8 cellular contexts compared by ENCODE assay signal in the genomic region with DNA sequence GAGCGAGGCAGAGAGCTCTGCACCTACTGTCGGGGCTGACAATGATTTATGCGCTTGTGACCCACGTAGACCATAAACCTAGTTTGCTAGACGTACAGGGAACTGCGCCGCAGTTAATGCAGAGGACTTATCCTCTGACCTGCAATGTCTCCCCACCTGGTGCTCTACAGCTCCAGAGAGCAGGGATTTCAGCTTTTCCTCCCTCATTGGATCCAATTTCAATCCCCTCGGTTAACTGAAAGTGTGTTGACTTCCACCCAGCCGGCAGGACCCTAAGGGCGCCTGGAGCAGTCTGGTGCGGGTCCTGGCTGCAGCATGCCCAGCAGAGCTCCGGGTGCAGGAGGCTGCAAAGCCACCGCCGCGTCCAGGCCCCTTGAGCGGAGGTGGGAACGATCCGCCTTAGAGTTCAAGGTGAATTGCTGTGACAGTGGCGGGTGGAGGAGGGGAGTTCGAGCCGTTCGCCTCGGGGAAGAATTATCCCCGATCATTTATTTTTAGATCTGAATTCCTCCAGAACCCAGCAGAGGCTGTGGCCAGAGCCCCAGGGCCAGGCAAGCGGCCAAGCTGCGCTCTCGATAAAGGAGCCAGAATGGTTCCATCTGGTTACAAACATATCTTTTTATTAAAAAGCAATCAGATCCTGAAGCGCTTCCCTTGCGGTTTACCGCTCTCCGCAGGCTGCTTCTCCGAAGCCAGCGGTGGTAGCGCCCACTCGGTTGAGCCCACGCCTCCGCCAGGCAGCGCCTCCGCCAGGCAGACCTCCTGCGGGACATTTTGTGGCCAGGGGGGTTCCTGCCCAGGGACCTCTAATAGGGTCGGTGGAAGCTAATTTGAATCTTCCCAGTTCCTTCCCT.
DNase-seq lines count a peak whose midpoint lies in the region; ATAC-seq and TF ChIP-seq lines count a peak whose summit lies in the region.

No MANE protein-coding gene starts in this region.

- no peak for ATAC-seq in HG02884 (IDR thresholded peaks at IDR 0.05; ENCODE audit: unreplicated experiment)

- H3K27me3 ChIP-seq in iPS-20b (ENCODE audit: insufficient read depth, low read length): peaks cover 97% of the 10 kb centered on the region
- peaks cover 74% of the 10 kb centered on the region for H3K27me3 ChIP-seq in suprapubic skin

- CTCF ChIA-PET in AG04449 (lab: Yijun Ruan, JAX) (interaction anchor here (0.6 to 2.2 kb wide), 4 partner anchors 9 to 712 kb away, joined by 3 to 6 read pairs (median 3); no protein-coding TSS in a partner anchor), HEK293 (lab: Yijun Ruan, JAX) (interaction anchor here (0.7 to 1.3 kb wide), 3 partner anchors 13 to 101 kb away, joined by 4 to 6 read pairs (median 4); no protein-coding TSS in a partner anchor)

- DNase-seq in AG04449 (ENCODE audit: low read depth, low spot score) (peak; percentile 4), amniotic stem cell (lab: John Stamatoyannopoulos, UW) (peak; percentile 15), suprapubic skin (ENCODE audit: low spot score in 2 of 2) (no peak), NCI-H1105 (lab: John Stamatoyannopoulos, UW) (no peak)
- DNase-seq in stimulated activated CD4-positive, alpha-beta T cell treated with anti-CD3 and anti-CD28 coated beads, Interleukin-2, amount 100 ng/mL, for 48 hours: no peak

- POLR2A ChIA-PET in AG04449 (lab: Yijun Ruan, JAX) (no interaction called here), HEK293 (lab: Yijun Ruan, JAX) (no interaction called here)

- H3K4me1 ChIP-seq in HEK293 (ENCODE audit: control insufficient read depth, insufficient read depth, low read length) (no peaks in the 10 kb centered on the region), iPS-20b (ENCODE audit: insufficient read depth, low read length) (peaks cover 15% of the 10 kb centered on the region; the same call in 1 of the 2 replicates), suprapubic skin (peaks cover 35% of the 10 kb centered on the region)

- no peak for TF ChIP-seq POLR2A in suprapubic skin (IDR thresholded peaks at IDR 0.05)

- no peak for TF ChIP-seq CTCF in AG04449 (IDR thresholded peaks at IDR 0.05; ENCODE audit: insufficient read depth, low read length, missing control alignments)
- no peak for TF ChIP-seq CTCF in HEK293 (tag by site-specific recombination; IDR thresholded peaks at IDR 0.05)
- no peak for TF ChIP-seq CTCF in suprapubic skin (IDR thresholded peaks at IDR 0.05)

- H3K4me3 ChIP-seq in AG04449 (ENCODE audit: low read depth, low read length): peak overlapping the region; percentile 43
- peak overlapping the region; percentile 40 for H3K4me3 ChIP-seq in HEK293 (ENCODE audit: low read depth, low read length)
- peak overlapping the region; percentile 54 for H3K4me3 ChIP-seq in iPS-20b (ENCODE audit: low read length)
- H3K4me3 ChIP-seq in suprapubic skin: peak overlapping the region; percentile 17

- H3K36me3 ChIP-seq in HEK293 (ENCODE audit: control insufficient read depth in 2 of 2, insufficient read depth in 1 of 2, low read length in 2 of 2) (no peaks in the 10 kb centered on the region), iPS-20b (ENCODE audit: insufficient read depth, low read depth, low read length) (no peaks in the 10 kb centered on the region), suprapubic skin (no peaks in the 10 kb centered on the region)

- H3K27ac ChIP-seq in HEK293 (ENCODE audit: extremely low read depth, low read depth, low read length) (peak overlapping the region; percentile 58; the same call in 1 of the 2 replicates), iPS-20b (ENCODE audit: low read length) (no peak overlapping the region), suprapubic skin (no peak overlapping the region)

- no peak overlapping the region for H3K9ac ChIP-seq in iPS-20b (ENCODE audit: low read depth, low read length)

- H3K9me3 ChIP-seq in HEK293 (ENCODE audit: control insufficient read depth, insufficient read depth, low read depth, low read length): no peaks in the 10 kb centered on the region
- H3K9me3 ChIP-seq in iPS-20b (ENCODE audit: insufficient read depth, low read depth, low read length): no peaks in the 10 kb centered on the region; the same call in 1 of the 2 replicates
- H3K9me3 ChIP-seq in suprapubic skin: no peaks in the 10 kb centered on the region

- no peak for TF ChIP-seq EP300 in suprapubic skin (IDR thresholded peaks at IDR 0.05)

- WGBS in suprapubic skin: 2% methylated on average over 39 of the region's 41 CpGs

TF ChIP-seq in HEK293, 187 proteins besides CTCF, POLR2A, EP300 and RAD21 (continues in another document):
- no peak for TF ChIP-seq ZSCAN16 (tag by site-specific recombination; IDR thresholded peaks at IDR 0.05)
- no peak for TF ChIP-seq HOXC10 (CRISPR knock-in tag; IDR thresholded peaks at IDR 0.05)
- no peak for TF ChIP-seq ZBTB8A (tag by site-specific recombination; IDR thresholded peaks at IDR 0.05)
- no peak for TF ChIP-seq ZBTB7A (tag by site-specific recombination; IDR thresholded peaks at IDR 0.05; ENCODE audit: low read depth)
- TF ChIP-seq, protein P1, sequence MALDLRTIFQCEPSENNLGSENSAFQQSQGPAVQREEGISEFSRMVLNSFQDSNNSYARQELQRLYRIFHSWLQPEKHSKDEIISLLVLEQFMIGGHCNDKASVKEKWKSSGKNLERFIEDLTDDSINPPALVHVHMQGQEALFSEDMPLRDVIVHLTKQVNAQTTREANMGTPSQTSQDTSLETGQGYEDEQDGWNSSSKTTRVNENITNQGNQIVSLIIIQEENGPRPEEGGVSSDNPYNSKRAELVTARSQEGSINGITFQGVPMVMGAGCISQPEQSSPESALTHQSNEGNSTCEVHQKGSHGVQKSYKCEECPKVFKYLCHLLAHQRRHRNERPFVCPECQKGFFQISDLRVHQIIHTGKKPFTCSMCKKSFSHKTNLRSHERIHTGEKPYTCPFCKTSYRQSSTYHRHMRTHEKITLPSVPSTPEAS (tag by site-specific recombination; IDR thresholded peaks at IDR 0.05): no peak
- peak; percentile 53; the same call in 1 of the 2 replicates for TF ChIP-seq GLIS2 (tag by site-specific recombination; IDR thresholded peaks at IDR 0.05)
- no peak for TF ChIP-seq ZNF555 (tag by site-specific recombination; conservative IDR thresholded peaks at IDR 0.05)
- no peak for TF ChIP-seq ZNF596 (tag by site-specific recombination; IDR thresholded peaks at IDR 0.05)
- TF ChIP-seq ZBTB21 (tag by site-specific recombination; IDR thresholded peaks at IDR 0.05): no peak
- TF ChIP-seq, protein P2, sequence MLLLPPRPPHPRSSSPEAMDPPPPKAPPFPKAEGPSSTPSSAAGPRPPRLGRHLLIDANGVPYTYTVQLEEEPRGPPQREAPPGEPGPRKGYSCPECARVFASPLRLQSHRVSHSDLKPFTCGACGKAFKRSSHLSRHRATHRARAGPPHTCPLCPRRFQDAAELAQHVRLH (tag by site-specific recombination; IDR thresholded peaks at IDR 0.05): no peak
- TF ChIP-seq, protein P3, sequence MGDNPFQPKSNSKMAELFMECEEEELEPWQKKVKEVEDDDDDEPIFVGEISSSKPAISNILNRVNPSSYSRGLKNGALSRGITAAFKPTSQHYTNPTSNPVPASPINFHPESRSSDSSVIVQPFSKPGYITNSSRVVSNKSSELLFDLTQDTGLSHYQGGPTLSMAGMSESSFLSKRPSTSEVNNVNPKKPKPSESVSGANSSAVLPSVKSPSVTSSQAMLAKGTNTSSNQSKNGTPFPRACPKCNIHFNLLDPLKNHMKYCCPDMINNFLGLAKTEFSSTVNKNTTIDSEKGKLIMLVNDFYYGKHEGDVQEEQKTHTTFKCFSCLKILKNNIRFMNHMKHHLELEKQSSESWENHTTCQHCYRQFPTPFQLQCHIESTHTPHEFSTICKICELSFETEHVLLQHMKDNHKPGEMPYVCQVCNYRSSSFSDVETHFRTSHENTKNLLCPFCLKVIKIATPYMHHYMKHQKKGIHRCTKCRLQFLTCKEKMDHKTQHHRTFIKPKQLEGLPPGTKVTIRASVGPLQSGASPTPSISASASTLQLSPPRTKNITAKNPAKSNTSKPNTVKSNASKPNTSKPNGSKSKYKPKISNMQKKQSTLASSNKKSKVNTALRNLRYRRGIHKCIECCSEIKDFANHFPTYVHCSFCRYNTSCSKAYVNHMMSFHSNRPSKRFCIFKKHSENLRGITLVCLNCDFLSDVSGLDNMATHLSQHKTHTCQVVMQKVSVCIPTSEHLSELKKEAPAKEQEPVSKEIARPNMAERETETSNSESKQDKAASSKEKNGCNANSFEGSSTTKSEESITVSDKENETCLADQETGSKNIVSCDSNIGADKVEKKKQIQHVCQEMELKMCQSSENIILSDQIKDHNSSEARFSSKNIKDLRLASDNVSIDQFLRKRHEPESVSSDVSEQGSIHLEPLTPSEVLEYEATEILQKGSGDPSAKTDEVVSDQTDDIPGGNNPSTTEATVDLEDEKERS (tag by site-specific recombination; IDR thresholded peaks at IDR 0.05): no peak
- TF ChIP-seq, protein P4, sequence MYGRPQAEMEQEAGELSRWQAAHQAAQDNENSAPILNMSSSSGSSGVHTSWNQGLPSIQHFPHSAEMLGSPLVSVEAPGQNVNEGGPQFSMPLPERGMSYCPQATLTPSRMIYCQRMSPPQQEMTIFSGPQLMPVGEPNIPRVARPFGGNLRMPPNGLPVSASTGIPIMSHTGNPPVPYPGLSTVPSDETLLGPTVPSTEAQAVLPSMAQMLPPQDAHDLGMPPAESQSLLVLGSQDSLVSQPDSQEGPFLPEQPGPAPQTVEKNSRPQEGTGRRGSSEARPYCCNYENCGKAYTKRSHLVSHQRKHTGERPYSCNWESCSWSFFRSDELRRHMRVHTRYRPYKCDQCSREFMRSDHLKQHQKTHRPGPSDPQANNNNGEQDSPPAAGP (tag by site-specific recombination; IDR thresholded peaks at IDR 0.05): no peak
- TF ChIP-seq GFI1B (tag by site-specific recombination; IDR thresholded peaks at IDR 0.05): no peak
- peak; percentile 50; the same call in 1 of the 2 replicates for TF ChIP-seq ZFHX2 (tag by site-specific recombination; conservative IDR thresholded peaks at IDR 0.05)
- TF ChIP-seq ZNF416 (tag by site-specific recombination; IDR thresholded peaks at IDR 0.05): no peak
- no peak for TF ChIP-seq ZNF423 (tag by site-specific recombination; IDR thresholded peaks at IDR 0.05)

Comparison
In these comparisons a context has a peak if more than half of its experiments do, and no peak if none do; other contexts are left out.
1. DNase-seq: peak in AG04449 (single experiment) and amniotic stem cell (single experiment); none in suprapubic skin (0 of 2), NCI-H1105 (single experiment) and stimulated activated CD4-positive, alpha-beta T cell treated with anti-CD3 and anti-CD28 coated beads, Interleukin-2, amount 100 ng/mL, for 48 hours (0 of 2).
2. Peak in every context shown above with its lines, with median percentiles within 50 percentile points of each other: H3K4me3 ChIP-seq.